In genomic region chr4:113406723-113407016, GRCh38 we compare ENCODE assay signal across 1 cellular context.
TF ChIP-seq lines count a peak whose summit lies in the region.

No MANE protein-coding gene starts in this region.

TF ChIP-seq in H1, 55 proteins besides CTCF, POLR2A, EP300 and RAD21 (continued from another document):
- TF ChIP-seq, protein P1, sequence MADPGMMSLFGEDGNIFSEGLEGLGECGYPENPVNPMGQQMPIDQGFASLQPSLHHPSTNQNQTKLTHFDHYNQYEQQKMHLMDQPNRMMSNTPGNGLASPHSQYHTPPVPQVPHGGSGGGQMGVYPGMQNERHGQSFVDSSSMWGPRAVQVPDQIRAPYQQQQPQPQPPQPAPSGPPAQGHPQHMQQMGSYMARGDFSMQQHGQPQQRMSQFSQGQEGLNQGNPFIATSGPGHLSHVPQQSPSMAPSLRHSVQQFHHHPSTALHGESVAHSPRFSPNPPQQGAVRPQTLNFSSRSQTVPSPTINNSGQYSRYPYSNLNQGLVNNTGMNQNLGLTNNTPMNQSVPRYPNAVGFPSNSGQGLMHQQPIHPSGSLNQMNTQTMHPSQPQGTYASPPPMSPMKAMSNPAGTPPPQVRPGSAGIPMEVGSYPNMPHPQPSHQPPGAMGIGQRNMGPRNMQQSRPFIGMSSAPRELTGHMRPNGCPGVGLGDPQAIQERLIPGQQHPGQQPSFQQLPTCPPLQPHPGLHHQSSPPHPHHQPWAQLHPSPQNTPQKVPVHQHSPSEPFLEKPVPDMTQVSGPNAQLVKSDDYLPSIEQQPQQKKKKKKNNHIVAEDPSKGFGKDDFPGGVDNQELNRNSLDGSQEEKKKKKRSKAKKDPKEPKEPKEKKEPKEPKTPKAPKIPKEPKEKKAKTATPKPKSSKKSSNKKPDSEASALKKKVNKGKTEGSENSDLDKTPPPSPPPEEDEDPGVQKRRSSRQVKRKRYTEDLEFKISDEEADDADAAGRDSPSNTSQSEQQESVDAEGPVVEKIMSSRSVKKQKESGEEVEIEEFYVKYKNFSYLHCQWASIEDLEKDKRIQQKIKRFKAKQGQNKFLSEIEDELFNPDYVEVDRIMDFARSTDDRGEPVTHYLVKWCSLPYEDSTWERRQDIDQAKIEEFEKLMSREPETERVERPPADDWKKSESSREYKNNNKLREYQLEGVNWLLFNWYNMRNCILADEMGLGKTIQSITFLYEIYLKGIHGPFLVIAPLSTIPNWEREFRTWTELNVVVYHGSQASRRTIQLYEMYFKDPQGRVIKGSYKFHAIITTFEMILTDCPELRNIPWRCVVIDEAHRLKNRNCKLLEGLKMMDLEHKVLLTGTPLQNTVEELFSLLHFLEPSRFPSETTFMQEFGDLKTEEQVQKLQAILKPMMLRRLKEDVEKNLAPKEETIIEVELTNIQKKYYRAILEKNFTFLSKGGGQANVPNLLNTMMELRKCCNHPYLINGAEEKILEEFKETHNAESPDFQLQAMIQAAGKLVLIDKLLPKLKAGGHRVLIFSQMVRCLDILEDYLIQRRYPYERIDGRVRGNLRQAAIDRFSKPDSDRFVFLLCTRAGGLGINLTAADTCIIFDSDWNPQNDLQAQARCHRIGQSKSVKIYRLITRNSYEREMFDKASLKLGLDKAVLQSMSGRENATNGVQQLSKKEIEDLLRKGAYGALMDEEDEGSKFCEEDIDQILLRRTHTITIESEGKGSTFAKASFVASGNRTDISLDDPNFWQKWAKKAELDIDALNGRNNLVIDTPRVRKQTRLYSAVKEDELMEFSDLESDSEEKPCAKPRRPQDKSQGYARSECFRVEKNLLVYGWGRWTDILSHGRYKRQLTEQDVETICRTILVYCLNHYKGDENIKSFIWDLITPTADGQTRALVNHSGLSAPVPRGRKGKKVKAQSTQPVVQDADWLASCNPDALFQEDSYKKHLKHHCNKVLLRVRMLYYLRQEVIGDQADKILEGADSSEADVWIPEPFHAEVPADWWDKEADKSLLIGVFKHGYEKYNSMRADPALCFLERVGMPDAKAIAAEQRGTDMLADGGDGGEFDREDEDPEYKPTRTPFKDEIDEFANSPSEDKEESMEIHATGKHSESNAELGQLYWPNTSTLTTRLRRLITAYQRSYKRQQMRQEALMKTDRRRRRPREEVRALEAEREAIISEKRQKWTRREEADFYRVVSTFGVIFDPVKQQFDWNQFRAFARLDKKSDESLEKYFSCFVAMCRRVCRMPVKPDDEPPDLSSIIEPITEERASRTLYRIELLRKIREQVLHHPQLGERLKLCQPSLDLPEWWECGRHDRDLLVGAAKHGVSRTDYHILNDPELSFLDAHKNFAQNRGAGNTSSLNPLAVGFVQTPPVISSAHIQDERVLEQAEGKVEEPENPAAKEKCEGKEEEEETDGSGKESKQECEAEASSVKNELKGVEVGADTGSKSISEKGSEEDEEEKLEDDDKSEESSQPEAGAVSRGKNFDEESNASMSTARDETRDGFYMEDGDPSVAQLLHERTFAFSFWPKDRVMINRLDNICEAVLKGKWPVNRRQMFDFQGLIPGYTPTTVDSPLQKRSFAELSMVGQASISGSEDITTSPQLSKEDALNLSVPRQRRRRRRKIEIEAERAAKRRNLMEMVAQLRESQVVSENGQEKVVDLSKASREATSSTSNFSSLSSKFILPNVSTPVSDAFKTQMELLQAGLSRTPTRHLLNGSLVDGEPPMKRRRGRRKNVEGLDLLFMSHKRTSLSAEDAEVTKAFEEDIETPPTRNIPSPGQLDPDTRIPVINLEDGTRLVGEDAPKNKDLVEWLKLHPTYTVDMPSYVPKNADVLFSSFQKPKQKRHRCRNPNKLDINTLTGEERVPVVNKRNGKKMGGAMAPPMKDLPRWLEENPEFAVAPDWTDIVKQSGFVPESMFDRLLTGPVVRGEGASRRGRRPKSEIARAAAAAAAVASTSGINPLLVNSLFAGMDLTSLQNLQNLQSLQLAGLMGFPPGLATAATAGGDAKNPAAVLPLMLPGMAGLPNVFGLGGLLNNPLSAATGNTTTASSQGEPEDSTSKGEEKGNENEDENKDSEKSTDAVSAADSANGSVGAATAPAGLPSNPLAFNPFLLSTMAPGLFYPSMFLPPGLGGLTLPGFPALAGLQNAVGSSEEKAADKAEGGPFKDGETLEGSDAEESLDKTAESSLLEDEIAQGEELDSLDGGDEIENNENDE (IDR thresholded peaks at IDR 0.05; ENCODE audit: insufficient replicate concordance, low read length) = no peak
- TF ChIP-seq RXRA (IDR thresholded peaks at IDR 0.05; ENCODE audit: insufficient read depth, low read depth, low read length) = no peak
- no peak for TF ChIP-seq PHF8 (conservative IDR thresholded peaks at IDR 0.05; ENCODE audit: low read depth, low read length)
- no peak for TF ChIP-seq TBP (IDR thresholded peaks at IDR 0.05; ENCODE audit: low read depth, low read length)
- no peak for TF ChIP-seq TEAD4 (IDR thresholded peaks at IDR 0.05; ENCODE audit: low read depth, low read length)
- TF ChIP-seq E2F6 (IDR thresholded peaks at IDR 0.05) = no peak
- TF ChIP-seq MAX (IDR thresholded peaks at IDR 0.05) = no peak
- no peak for TF ChIP-seq JUND (IDR thresholded peaks at IDR 0.05; ENCODE audit: low read length)
- no peak for TF ChIP-seq GTF2F1 (IDR thresholded peaks at IDR 0.05; ENCODE audit: borderline replicate concordance, low read depth, low read length)
- TF ChIP-seq BACH1 (IDR thresholded peaks at IDR 0.05; ENCODE audit: low read length) = no peak
- TF ChIP-seq RFX5 (IDR thresholded peaks at IDR 0.05; ENCODE audit: borderline replicate concordance, low read depth, low read length) = no peak
- no peak for TF ChIP-seq POU5F1 (IDR thresholded peaks at IDR 0.05; ENCODE audit: low read depth, low read length)
- no peak for TF ChIP-seq TAF1 (IDR thresholded peaks at IDR 0.05; ENCODE audit: low read depth, low read length)
- TF ChIP-seq CEBPB (IDR thresholded peaks at IDR 0.05; ENCODE audit: low read depth, low read length) = no peak
- no peak for TF ChIP-seq JUN (IDR thresholded peaks at IDR 0.05; ENCODE audit: low read depth, low read length)
- no peak for TF ChIP-seq ASH2L (IDR thresholded peaks at IDR 0.05; ENCODE audit: low read length)
